In the genomic region with DNA sequence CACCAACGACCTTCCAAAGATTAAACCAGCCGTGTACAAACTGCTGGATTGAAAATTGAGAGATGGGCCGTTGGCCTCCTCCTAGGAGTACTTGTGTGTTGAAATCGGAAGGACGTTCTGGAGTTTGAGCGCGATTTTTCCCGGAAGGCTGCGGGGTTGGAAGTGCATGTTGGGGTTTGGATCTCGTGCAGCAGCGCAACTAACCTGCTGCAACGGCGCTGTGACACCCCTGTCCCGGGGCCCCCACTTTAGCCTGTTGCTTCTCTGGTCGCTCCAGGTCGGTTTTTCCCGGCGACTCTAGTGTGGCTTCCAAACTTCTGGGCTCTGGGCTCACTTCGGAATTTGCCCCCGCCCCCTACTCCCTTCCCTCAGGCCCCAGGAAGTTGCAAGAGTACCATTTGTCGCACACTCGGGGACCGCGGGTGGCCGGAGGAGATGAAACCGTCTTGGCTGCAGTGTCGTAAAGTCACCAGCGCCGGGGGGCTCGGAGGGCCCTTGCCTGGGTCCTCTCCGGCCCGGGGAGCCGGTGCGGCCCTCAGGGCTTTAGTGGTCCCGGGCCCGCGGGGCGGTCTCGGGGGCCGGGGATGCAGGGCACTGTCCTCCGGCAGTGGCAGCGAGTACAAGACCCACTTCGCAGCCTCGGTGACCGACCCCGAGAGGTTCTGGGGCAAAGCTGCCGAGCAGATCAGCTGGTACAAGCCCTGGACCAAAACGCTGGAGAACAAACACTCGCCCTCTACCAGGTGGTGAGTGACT, we compare ENCODE assay signal across 8 cellular contexts. TPM values are rescaled to one million over a fixed set of nuclear protein-coding genes. Genes with fewer than 3 reads are reported as not detected.
A peak's percentile ranks its signal among the peaks of the same experiment; 100 is the strongest.
DNase-seq lines count a peak whose midpoint lies in the region; ATAC-seq and TF ChIP-seq lines count a peak whose summit lies in the region.

Gene ACSS3 (plus strand): TSS at position 394 of the 756 bp plus-strand sequence. CDS start 42 bp downstream, at position 436.

- H3K36me3 ChIP-seq in upper lobe of right lung: no peaks in the 10 kb centered on the region

- no peaks in the 10 kb centered on the region for H3K27me3 ChIP-seq in upper lobe of right lung

- TF ChIP-seq CTCF in epithelial cell of proximal tubule (conservative IDR thresholded peaks at IDR 0.05; ENCODE audit: low read depth, low read length) (no peak), upper lobe of right lung (IDR thresholded peaks at IDR 0.05) (no peak)

- no peaks in the 10 kb centered on the region for H3K9me3 ChIP-seq in upper lobe of right lung

- DNase-seq in NCI-H2081 (lab: John Stamatoyannopoulos, UW) (peak; percentile 20 to 40), NCI-H2081 treated with DMSO at 0.1 percent for 48 hours (lab: John Stamatoyannopoulos, UW) (no peak), epithelial cell of proximal tubule (ENCODE audit: low read depth) (no peak), mesenteric fat pad (ENCODE audit: low spot score) (no peak), upper lobe of right lung (peak; percentile 84), COR-L47 (lab: John Stamatoyannopoulos, UW) (no peak)
- DNase-seq in stimulated activated CD4-positive, alpha-beta T cell treated with anti-CD3 and anti-CD28 coated beads, Interleukin-2, amount 100 ng/mL, for 24 hours: no peak

- H3K4me1 ChIP-seq in upper lobe of right lung: peaks cover 3% of the 10 kb centered on the region

- H3K27ac ChIP-seq in upper lobe of right lung: peak within 1 kb of the TSS; percentile 81

- intact Hi-C loops in upper lobe of right lung (cut with DNase I): no loop called here

- ATAC-seq in upper lobe of right lung: peak; percentile 91
- ATAC-seq in HG02981 (IDR thresholded peaks at IDR 0.05; ENCODE audit: unreplicated experiment): no peak

- H3K4me3 ChIP-seq in epithelial cell of proximal tubule (ENCODE audit: low read depth, low read length) (peak within 1 kb of the TSS; percentile 74), upper lobe of right lung (peak within 1 kb of the TSS; percentile 67)

RNA-seq across cellular contexts. Expression of gene ACSS3, which starts in this region (rescaled TPM):
- total RNA-seq in epithelial cell of proximal tubule: 2.5 and 3.4 TPM in 2 replicates
- 36.2 TPM for total RNA-seq in mesenteric fat pad
- 35.9 TPM for total RNA-seq in upper lobe of right lung

Comparison
In these comparisons a context has a peak if more than half of its experiments do, and no peak if none do; other contexts are left out.
1. DNase-seq: peak in NCI-H2081 (2 of 2) and upper lobe of right lung (single experiment); none in NCI-H2081 treated with DMSO at 0.1 percent for 48 hours (single experiment), epithelial cell of proximal tubule (single experiment), mesenteric fat pad (single experiment), COR-L47 (single experiment) and stimulated activated CD4-positive, alpha-beta T cell treated with anti-CD3 and anti-CD28 coated beads, Interleukin-2, amount 100 ng/mL, for 24 hours (0 of 2).